Comparison of ENCODE assay signal across 18 cellular contexts in genomic region chr22:39723899-39724351, GRCh38.
DNase-seq lines count a peak whose midpoint lies in the region; ATAC-seq and TF ChIP-seq lines count a peak whose summit lies in the region.
"Had no signal": no experiment of that assay in that cellular context is flagged by ENCODE, and none has a peak within 500 bp of the region (broad histone marks: within the 10 kb centered on the region; RNA-seq: fewer than 3 reads in every experiment).

No MANE protein-coding gene starts in this region.

- POLR2A ChIA-PET in A673 (lab: Charles Lee; ENCODE audit: low non-redundant PET) = no interaction called here

- ATAC-seq in activated T-helper 17 cell treated with anti-CD3 and anti-CD28 coated beads, Interleukin-2, amount 50 U/mL, for 72 hours (replicated peaks) = peak; percentile 38
- no peak for ATAC-seq in HG03442 (IDR thresholded peaks at IDR 0.05; ENCODE audit: unreplicated experiment)
- ATAC-seq: SK-N-SH treated with all-trans-retinoic acid at 6 μM for 48 hours had no signal

- H3K9me3 ChIP-seq in A673 (ENCODE audit: low read depth, low read length, poor library complexity, severe bottlenecking) = no peaks in the 10 kb centered on the region
- H3K9me3 ChIP-seq: BE2C, neutrophil had no signal

- no peak overlapping the region for H3K4me3 Mint-ChIP-seq in activated T-helper 17 cell treated with anti-CD3 and anti-CD28 coated beads, Interleukin-2, amount 50 U/mL, for 72 hours
- H3K4me3 Mint-ChIP-seq: activated CD4-positive, alpha-beta T cell treated with anti-CD3 and anti-CD28 coated beads, Interleukin-2, amount 10 ng/mL, durations not matched to agents 7 days and 5 days; activated naive CD8-positive, alpha-beta T cell; dendritic cell treated with granulocyte-macrophage colony-stimulating factor and Interleukin-4, amounts not matched to agents 40 ng/mL and 50 ng/mL, for 4 days had no signal

- peak; percentile 21 for DNase-seq in A673 (ENCODE audit: low spot score)
- DNase-seq in HT1080 (ENCODE audit: low read depth) = peak; percentile 23
- DNase-seq in inferior parietal cortex (ENCODE audit: extremely low spot score) = peak; percentile 39
- no peak for DNase-seq in NCI-H2107 (lab: John Stamatoyannopoulos, UW)
- DNase-seq in GF-D8 (lab: John Stamatoyannopoulos, UW) = no peak
- DNase-seq in activated CD8-positive, alpha-beta memory T cell treated with anti-CD3 and anti-CD28 coated beads, Interleukin-2, amount 50 U/mL, for 4 hours = no peak
- DNase-seq: activated CD4-positive, alpha-beta T cell treated with anti-CD3 and anti-CD28 coated beads, Interleukin-2, amount 10 ng/mL, durations not matched to agents 7 days and 5 days; BE2C; glutamatergic neuron; NCI-H1105; NCI-H774; stimulated activated CD4-positive, alpha-beta T cell treated with anti-CD3 and anti-CD28 coated beads, Interleukin-15, amount 100 ng/mL, for 24 hours had no signal

- peaks cover 4% of the 10 kb centered on the region for H3K4me1 Mint-ChIP-seq in activated T-helper 17 cell treated with anti-CD3 and anti-CD28 coated beads, Interleukin-2, amount 50 U/mL, for 72 hours

- H3K4me3 ChIP-seq in A673 (ENCODE audit: low read depth, low read length, poor library complexity, severe bottlenecking) = no peak overlapping the region

- no peak overlapping the region for H3K27ac ChIP-seq in A673 (ENCODE audit: low read depth, low read length, poor library complexity, severe bottlenecking)
- H3K27ac ChIP-seq: neutrophil had no signal

- no peaks in the 10 kb centered on the region for H3K4me1 ChIP-seq in A673 (ENCODE audit: insufficient read depth, low read length, poor library complexity, severe bottlenecking)
- H3K4me1 ChIP-seq: BE2C had no signal

- H3K36me3 ChIP-seq in A673 (ENCODE audit: insufficient read depth, low read length, poor library complexity, severe bottlenecking) = no peaks in the 10 kb centered on the region
- H3K36me3 ChIP-seq: BE2C, neutrophil had no signal

- H3K9me3 Mint-ChIP-seq in activated T-helper 17 cell treated with anti-CD3 and anti-CD28 coated beads, Interleukin-2, amount 50 U/mL, for 72 hours = no peaks in the 10 kb centered on the region
- H3K9me3 Mint-ChIP-seq: dendritic cell treated with granulocyte-macrophage colony-stimulating factor and Interleukin-4, amounts not matched to agents 40 ng/mL and 50 ng/mL, for 4 days had no signal

- no peak for TF ChIP-seq CTCF in A673 (conservative IDR thresholded peaks at IDR 0.05; ENCODE audit: low read depth, low read length)

- H3K27me3 Mint-ChIP-seq in activated T-helper 17 cell treated with anti-CD3 and anti-CD28 coated beads, Interleukin-2, amount 50 U/mL, for 72 hours = no peaks in the 10 kb centered on the region
- H3K27me3 Mint-ChIP-seq: activated naive CD8-positive, alpha-beta T cell had no signal

- no peaks in the 10 kb centered on the region for H3K36me3 Mint-ChIP-seq in activated T-helper 17 cell treated with anti-CD3 and anti-CD28 coated beads, Interleukin-2, amount 50 U/mL, for 72 hours (ENCODE audit: low read depth)
- H3K36me3 Mint-ChIP-seq: activated naive CD8-positive, alpha-beta T cell had no signal

- CTCF ChIA-PET in A673 (lab: Charles Lee) = no interaction called here

- no TSS peak for BruUV-seq in A673 (replicated peaks; lab: Mats Ljungman, UMichigan)

- no peak overlapping the region for H3K27ac Mint-ChIP-seq in activated T-helper 17 cell treated with anti-CD3 and anti-CD28 coated beads, Interleukin-2, amount 50 U/mL, for 72 hours
- H3K27ac Mint-ChIP-seq: activated CD4-positive, alpha-beta T cell treated with anti-CD3 and anti-CD28 coated beads, Interleukin-2, amount 10 ng/mL, durations not matched to agents 7 days and 5 days; activated naive CD8-positive, alpha-beta T cell; dendritic cell treated with granulocyte-macrophage colony-stimulating factor and Interleukin-4, amounts not matched to agents 40 ng/mL and 50 ng/mL, for 4 days had no signal

- H3K27me3 ChIP-seq in A673 (replicated peaks; ENCODE audit: insufficient read depth, low read depth, low read length, poor library complexity) = no peaks in the 10 kb centered on the region
- H3K27me3 ChIP-seq: BE2C had no signal

- intact Hi-C loops in A673 (cut with micrococcal nuclease; ENCODE audit: unreplicated experiment) = no loop called here

Comparison
In these comparisons a context has a peak if more than half of its experiments do, and no peak if none do; other contexts are left out.
1. DNase-seq: peak in A673 (single experiment), HT1080 (single experiment) and inferior parietal cortex (single experiment); none in NCI-H2107 (single experiment), GF-D8 (single experiment) and activated CD8-positive, alpha-beta memory T cell treated with anti-CD3 and anti-CD28 coated beads, Interleukin-2, amount 50 U/mL, for 4 hours (single experiment).